Comparison of ENCODE assay signal across 9 cellular contexts in genomic region chr17:58156839-58157803, GRCh38. TPM values are rescaled to one million over a fixed set of nuclear protein-coding genes. Genes with fewer than 3 reads are reported as not detected.
A peak's percentile ranks its signal among the peaks of the same experiment; 100 is the strongest.
DNase-seq lines count a peak whose midpoint lies in the region; ATAC-seq and TF ChIP-seq lines count a peak whose summit lies in the region.
"Had no signal": no experiment of that assay in that cellular context is flagged by ENCODE, and none has a peak within 500 bp of the region (broad histone marks: within the 10 kb centered on the region; RNA-seq: fewer than 3 reads in every experiment).

No MANE protein-coding gene starts in this region.

- peaks cover 2 to 26% (median 15%) of the 10 kb centered on the region in 3 donors for H3K36me3 Mint-ChIP-seq in naive thymus-derived CD8-positive, alpha-beta T cell
- no peaks in the 10 kb centered on the region for H3K36me3 Mint-ChIP-seq in stimulated activated effector memory CD8-positive, alpha-beta T cell treated with anti-CD3 and anti-CD28 coated beads, Interleukin-12 subunit alpha, Interleukin-12 subunit beta, amount 100 ng/mL, for 72 hours

- TF ChIP-seq CTCF in HL-60 (IDR thresholded peaks at IDR 0.05; ENCODE audit: insufficient read depth, low read length) = no peak

- POLR2A ChIA-PET in naive thymus-derived CD8-positive, alpha-beta T cell (lab: Charles Lee) = interaction anchor here (0.7 to 2.1 kb wide), 7 partner anchors 8 to 304 kb away, joined by 3 to 15 read pairs (median 4); partner anchors contain the start of genes MKS1 and OR4D2

- DNase-seq in HL-60 (ENCODE audit: low read depth in 1 of 2, low spot score in 1 of 2) = no peak
- DNase-seq in activated CD4-positive, alpha-beta T cell treated with anti-CD3 and anti-CD28 coated beads, Interleukin-2, amount 50 U/mL, for 4 hours = peak; percentile 22 to 36
- peak; percentile 17 for DNase-seq in effector CD8-positive, alpha-beta T cell (lab: John Stamatoyannopoulos, UW)
- DNase-seq in naive thymus-derived CD8-positive, alpha-beta T cell = peak; percentile 30 to 77 (median 54)
- DNase-seq in stimulated activated effector memory CD8-positive, alpha-beta T cell treated with anti-CD3 and anti-CD28 coated beads, Interleukin-12 subunit alpha, Interleukin-12 subunit beta, amount 100 ng/mL, for 72 hours (ENCODE audit: low spot score in 2 of 2) = peak; percentile 38 to 77
- DNase-seq in SKM-1 (lab: John Stamatoyannopoulos, UW; ENCODE audit: unreplicated experiment) = no peak

- H3K4me3 Mint-ChIP-seq in naive thymus-derived CD8-positive, alpha-beta T cell = peak overlapping the region; percentile 92 to 99 (median 95)
- H3K4me3 Mint-ChIP-seq in stimulated activated effector memory CD8-positive, alpha-beta T cell treated with anti-CD3 and anti-CD28 coated beads, Interleukin-12 subunit alpha, Interleukin-12 subunit beta, amount 100 ng/mL, for 72 hours = peak overlapping the region; percentile 82

- H3K27ac Mint-ChIP-seq in naive thymus-derived CD8-positive, alpha-beta T cell = peak overlapping the region; percentile 93 to 99 (median 96)
- peak overlapping the region; percentile 83 for H3K27ac Mint-ChIP-seq in stimulated activated effector memory CD8-positive, alpha-beta T cell treated with anti-CD3 and anti-CD28 coated beads, Interleukin-12 subunit alpha, Interleukin-12 subunit beta, amount 100 ng/mL, for 72 hours

- ATAC-seq in naive thymus-derived CD8-positive, alpha-beta T cell = peak; percentile 66 to 69
- peak; percentile 93 for ATAC-seq in stimulated activated effector memory CD8-positive, alpha-beta T cell treated with anti-CD3 and anti-CD28 coated beads, Interleukin-12 subunit alpha, Interleukin-12 subunit beta, amount 100 ng/mL, for 72 hours
- ATAC-seq in HG03439 (IDR thresholded peaks at IDR 0.05; ENCODE audit: unreplicated experiment) = no peak
- ATAC-seq in GM21576 (IDR thresholded peaks at IDR 0.05; ENCODE audit: unreplicated experiment) = no peak

- H3K4me3 ChIP-seq in HL-60 (replicated peaks; ENCODE audit: insufficient read depth, low read length) = 0 out of 2 replicates have a peak overlapping the region, but pooled peaks have one; percentile 3

- peaks cover 32 to 75% (median 65%) of the 10 kb centered on the region in 4 donors for H3K4me1 Mint-ChIP-seq in naive thymus-derived CD8-positive, alpha-beta T cell
- peaks cover 55% of the 10 kb centered on the region for H3K4me1 Mint-ChIP-seq in stimulated activated effector memory CD8-positive, alpha-beta T cell treated with anti-CD3 and anti-CD28 coated beads, Interleukin-12 subunit alpha, Interleukin-12 subunit beta, amount 100 ng/mL, for 72 hours

- no peak overlapping the region for H3K27ac ChIP-seq in HL-60 (replicated peaks)

- peaks cover 2 to 12% (median 7%) of the 10 kb centered on the region in 9 donors for H3K9me3 Mint-ChIP-seq in naive thymus-derived CD8-positive, alpha-beta T cell
- no peaks in the 10 kb centered on the region for H3K9me3 Mint-ChIP-seq in stimulated activated effector memory CD8-positive, alpha-beta T cell treated with anti-CD3 and anti-CD28 coated beads, Interleukin-12 subunit alpha, Interleukin-12 subunit beta, amount 100 ng/mL, for 72 hours

- peaks cover 0 to 3% (median 0%) of the 10 kb centered on the region in 5 donors for H3K27me3 Mint-ChIP-seq in naive thymus-derived CD8-positive, alpha-beta T cell

- H3K27me3 ChIP-seq in HL-60 (ENCODE audit: insufficient read depth, poor library complexity, severe bottlenecking) = peaks cover 26% of the 10 kb centered on the region

RNA-seq across cellular contexts. Expression of gene OR4D1, which starts 8.9 kb away (rescaled TPM):
- total RNA-seq in naive thymus-derived CD8-positive, alpha-beta T cell = 1 to 10 TPM; 2.6 to 2.9 TPM
- 1 to 10 TPM; 1.6 to 3.0 (median 2.9) TPM for polyA plus RNA-seq in naive thymus-derived CD8-positive, alpha-beta T cell
- total RNA-seq: subcutaneous adipose tissue had no signal

RNA-seq across cellular contexts. Expression of gene OR4D2, which starts 9.7 kb away (rescaled TPM):
- not detected for total RNA-seq in naive thymus-derived CD8-positive, alpha-beta T cell
- polyA plus RNA-seq in naive thymus-derived CD8-positive, alpha-beta T cell = not detected
- total RNA-seq: subcutaneous adipose tissue had no signal

RNA-seq across cellular contexts. Expression of gene EPX, which starts 35.4 kb away (rescaled TPM):
- not detected for total RNA-seq in naive thymus-derived CD8-positive, alpha-beta T cell
- not detected for polyA plus RNA-seq in naive thymus-derived CD8-positive, alpha-beta T cell
- total RNA-seq: subcutaneous adipose tissue had no signal

Comparison
In these comparisons a context has a peak if more than half of its experiments do, and no peak if none do; other contexts are left out.
1. DNase-seq: peak in activated CD4-positive, alpha-beta T cell treated with anti-CD3 and anti-CD28 coated beads, Interleukin-2, amount 50 U/mL, for 4 hours (2 of 2), effector CD8-positive, alpha-beta T cell (single experiment), naive thymus-derived CD8-positive, alpha-beta T cell (10 of 10) and stimulated activated effector memory CD8-positive, alpha-beta T cell treated with anti-CD3 and anti-CD28 coated beads, Interleukin-12 subunit alpha, Interleukin-12 subunit beta, amount 100 ng/mL, for 72 hours (2 of 2); none in HL-60 (0 of 2) and SKM-1 (single experiment).
2. ATAC-seq: peak in naive thymus-derived CD8-positive, alpha-beta T cell (2 of 2) and stimulated activated effector memory CD8-positive, alpha-beta T cell treated with anti-CD3 and anti-CD28 coated beads, Interleukin-12 subunit alpha, Interleukin-12 subunit beta, amount 100 ng/mL, for 72 hours (single experiment); none in HG03439 (single experiment) and GM21576 (single experiment).